8 cellular contexts compared by ENCODE assay signal in the genomic region with DNA sequence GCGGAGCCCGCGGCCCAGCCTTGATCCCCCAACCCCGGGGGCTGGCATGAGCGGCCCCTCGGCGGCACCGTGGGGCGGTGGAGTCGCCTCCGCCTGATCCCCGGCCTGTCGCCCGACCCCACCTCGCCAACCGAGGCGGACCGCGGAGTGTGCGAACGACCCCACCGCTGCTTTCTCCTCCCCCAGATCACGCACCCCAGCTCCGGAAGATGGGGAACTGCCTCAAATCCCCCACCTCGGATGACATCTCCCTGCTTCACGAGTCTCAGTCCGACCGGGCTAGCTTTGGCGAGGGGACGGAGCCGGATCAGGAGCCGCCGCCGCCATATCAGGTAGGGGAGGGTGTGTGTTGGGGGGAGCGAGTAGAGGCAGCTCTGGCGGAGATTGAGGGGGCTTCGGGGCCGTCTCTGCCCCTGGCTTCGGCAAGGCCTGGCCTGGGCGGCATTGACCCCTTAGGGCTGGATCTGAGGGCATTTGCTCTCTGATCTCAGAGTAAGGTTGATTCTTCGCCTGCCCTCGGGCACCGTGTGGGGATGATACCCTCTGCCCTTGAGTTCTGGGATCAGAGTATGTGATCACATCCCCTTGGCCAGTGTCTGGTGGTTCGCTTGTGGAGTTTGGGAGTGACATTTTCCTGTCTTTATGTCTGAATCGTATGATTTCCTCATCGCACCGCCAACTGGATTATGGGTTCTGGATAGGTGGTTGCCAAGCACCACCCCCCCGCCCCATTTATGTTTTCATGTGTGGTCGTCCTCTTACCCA. TPM values are rescaled to one million over a fixed set of nuclear protein-coding genes. Genes with fewer than 3 reads are reported as not detected.
A peak's percentile ranks its signal among the peaks of the same experiment; 100 is the strongest.
DNase-seq lines count a peak whose midpoint lies in the region; ATAC-seq lines count a peak whose summit lies in the region.

No MANE protein-coding gene starts in this region.

- ATAC-seq in GM19372 (IDR thresholded peaks at IDR 0.05; ENCODE audit: low read depth, unreplicated experiment) (peak; percentile 19), HG03520 (IDR thresholded peaks at IDR 0.05; ENCODE audit: unreplicated experiment) (peak; percentile 2), right cardiac atrium (peak; percentile 45 to 54)

- H3K27ac ChIP-seq in SJSA1 (peak overlapping the region; percentile 89), right cardiac atrium (ENCODE audit: low read length) (peak overlapping the region; percentile 97), rectal smooth muscle tissue (ENCODE audit: low read depth, low read length) (peak overlapping the region; percentile 90)

- intact Hi-C loops in right cardiac atrium (cut with DNase I): no loop called here

- H3K4me1 ChIP-seq in SJSA1 (replicated peaks) (peaks cover 25% of the 10 kb centered on the region), right cardiac atrium (ENCODE audit: control insufficient read depth, insufficient read depth, low read length) (peaks cover 12% of the 10 kb centered on the region), rectal smooth muscle tissue (ENCODE audit: control insufficient read depth, insufficient read depth, low read length) (peaks cover 5% of the 10 kb centered on the region)

- H3K36me3 ChIP-seq in SJSA1 (peaks cover 19% of the 10 kb centered on the region), rectal smooth muscle tissue (ENCODE audit: control insufficient read depth, insufficient read depth, low read length) (no peaks in the 10 kb centered on the region)

- WGBS in right cardiac atrium: under 1% methylated on average over 49 of the region's 49 CpGs

- DNase-seq in AG08396 (ENCODE audit: low spot score): peak; percentile 38
- DNase-seq in SJSA1 (ENCODE audit: low read depth in 1 of 2, low spot score in 2 of 2): peak; percentile 52 to 59
- DNase-seq in amygdala (lab: John Stamatoyannopoulos, UW): peak in 37 of 56 donors; percentile 9 to 76 (median 47)
- peak; percentile 35 to 77 (median 68) for DNase-seq in right cardiac atrium
- no peak for DNase-seq in COLO829 (ENCODE audit: low spot score)

- H3K27me3 ChIP-seq in SJSA1 (replicated peaks) (no peaks in the 10 kb centered on the region), right cardiac atrium (ENCODE audit: control insufficient read depth, insufficient read depth) (no peaks in the 10 kb centered on the region), rectal smooth muscle tissue (ENCODE audit: control insufficient read depth, insufficient read depth, low read length) (no peaks in the 10 kb centered on the region)

- H3K4me3 ChIP-seq in SJSA1: peak overlapping the region; percentile 82
- H3K4me3 ChIP-seq in right cardiac atrium (ENCODE audit: low read length): peak overlapping the region; percentile 96
- H3K4me3 ChIP-seq in rectal smooth muscle tissue (ENCODE audit: low read length): peak overlapping the region; percentile 80

- no peaks in the 10 kb centered on the region for H3K9me3 ChIP-seq in SJSA1 (replicated peaks)
- H3K9me3 ChIP-seq in right cardiac atrium (ENCODE audit: control insufficient read depth, low read length): no peaks in the 10 kb centered on the region

- peak overlapping the region; percentile 99 for H3K9ac ChIP-seq in rectal smooth muscle tissue (ENCODE audit: low read length)

RNA-seq across cellular contexts. Expression of gene RNF11, which starts 0.7 kb away (rescaled TPM):
- 146 and 168 TPM in 2 replicates for total RNA-seq in SJSA1 (2014; rRNA removed; shearing (Covaris generic))
- 100 to 1,000 TPM; 119 to 131 (median 124) TPM for total RNA-seq in right cardiac atrium
- 78.4 TPM for polyA plus RNA-seq in right cardiac atrium
